In genomic region chr3:25592510-25592968, GRCh38 we compare ENCODE assay signal across 8 cellular contexts.
DNase-seq lines count a peak whose midpoint lies in the region; ATAC-seq and TF ChIP-seq lines count a peak whose summit lies in the region.

No MANE protein-coding gene starts in this region.

- 10% methylated on average over 2 of the region's 3 CpGs for WGBS in mesenchymal stem cell

- peak overlapping the region in 6 of 11 experiments; percentile 19 to 70 (median 52); a peak in 11 of 22 replicates for H3K27ac ChIP-seq in BLaER1 treated with 17β-estradiol and CSF1 and Interleukin-3, amounts not matched to agents 10 nM and 100 nM
- H3K27ac ChIP-seq in breast epithelium (peak overlapping the region; percentile 28 to 30), mesenchymal stem cell (ENCODE audit: low read length, poor library complexity, severe bottlenecking) (peak overlapping the region; percentile 80)

- H3K4me1 ChIP-seq in BLaER1 treated with 17β-estradiol and CSF1 and Interleukin-3, amounts not matched to agents 10 nM and 100 nM: peaks cover 12 to 36% (median 25%) of the 10 kb centered on the region in 10 experiments; a peak in 19 of 20 replicates
- H3K4me1 ChIP-seq in breast epithelium (no peaks in the 10 kb centered on the region), mesenchymal stem cell (ENCODE audit: control insufficient read depth, insufficient read depth, low read depth, low read length) (peaks cover 8% of the 10 kb centered on the region)

- ATAC-seq in HG03460 (IDR thresholded peaks at IDR 0.05; ENCODE audit: unreplicated experiment): peak; percentile 42
- ATAC-seq in HG03175 (IDR thresholded peaks at IDR 0.05; ENCODE audit: unreplicated experiment): no peak
- no peak for ATAC-seq in GM21381 (IDR thresholded peaks at IDR 0.05; ENCODE audit: unreplicated experiment)

- H3K36me3 ChIP-seq in BLaER1 treated with 17β-estradiol and CSF1 and Interleukin-3, amounts not matched to agents 10 nM and 100 nM: peaks cover 15 to 26% (median 20%) of the 10 kb centered on the region in 11 experiments; a peak in 20 of 22 replicates
- H3K36me3 ChIP-seq in breast epithelium: no peaks in the 10 kb centered on the region
- H3K36me3 ChIP-seq in mesenchymal stem cell (ENCODE audit: control insufficient read depth in 1 of 2, insufficient read depth in 2 of 2, low read depth in 1 of 2, low read length in 2 of 2): peaks cover 0 to 21% of the 10 kb centered on the region in 2 experiments

- peak overlapping the region; percentile 39 for H2BK5ac ChIP-seq in mesenchymal stem cell (ENCODE audit: low read depth, low read length, poor library complexity, severe bottlenecking)

- peak overlapping the region; percentile 24 to 40 for H3K4ac ChIP-seq in mesenchymal stem cell (ENCODE audit: low read depth in 1 of 2, low read length in 2 of 2)

- H3K79me1 ChIP-seq in mesenchymal stem cell (replicated peaks; ENCODE audit: low read length, poor library complexity, severe bottlenecking): no peaks in the 10 kb centered on the region

- H3K4me3 ChIP-seq in BLaER1 treated with 17β-estradiol and CSF1 and Interleukin-3, amounts not matched to agents 10 nM and 100 nM: no peak overlapping the region
- H3K4me3 ChIP-seq in breast epithelium (no peak overlapping the region), mesenchymal stem cell (ENCODE audit: insufficient read depth in 1 of 2, low read depth in 1 of 2, low read length in 2 of 2) (no peak overlapping the region)

- peak overlapping the region; percentile 84 to 92 for H2BK12ac ChIP-seq in mesenchymal stem cell (ENCODE audit: low read length in 2 of 2)

- no peak overlapping the region for H3K23ac ChIP-seq in mesenchymal stem cell (ENCODE audit: low read length in 2 of 2)

- TF ChIP-seq POLR2A in breast epithelium (IDR thresholded peaks at IDR 0.05): no peak

- no peak for TF ChIP-seq CTCF in breast epithelium (IDR thresholded peaks at IDR 0.05)

- H2BK15ac ChIP-seq in mesenchymal stem cell (ENCODE audit: low read depth, poor library complexity, severe bottlenecking): no peak overlapping the region

- peak overlapping the region; percentile 75 to 88 for H3K18ac ChIP-seq in mesenchymal stem cell (ENCODE audit: low read depth in 1 of 2, low read length in 2 of 2)

- H2BK120ac ChIP-seq in mesenchymal stem cell (ENCODE audit: low read depth, low read length): peak overlapping the region; percentile 24

- DNase-seq in breast epithelium (ENCODE audit: low spot score in 2 of 2) (no peak), mesenchymal stem cell (peak; percentile 86), NCI-H1436 treated with DMSO at 0.1 percent for 48 hours (lab: John Stamatoyannopoulos, UW) (no peak), pons (ENCODE audit: low spot score) (no peak)

- peaks cover 0 to 5% (median 0%) of the 10 kb centered on the region in 11 experiments; a peak in 2 of 22 replicates for H3K9me3 ChIP-seq in BLaER1 treated with 17β-estradiol and CSF1 and Interleukin-3, amounts not matched to agents 10 nM and 100 nM (replicated peaks in 1 of 11)
- H3K9me3 ChIP-seq in breast epithelium (no peaks in the 10 kb centered on the region), mesenchymal stem cell (ENCODE audit: control insufficient read depth, low read length) (no peaks in the 10 kb centered on the region)

- H4K91ac ChIP-seq in mesenchymal stem cell (ENCODE audit: low read length): no peak overlapping the region

- no peak overlapping the region for H2AK5ac ChIP-seq in mesenchymal stem cell (ENCODE audit: low read length, severe bottlenecking)

- H3K4me2 ChIP-seq in BLaER1 treated with 17β-estradiol and CSF1 and Interleukin-3, amounts not matched to agents 10 nM and 100 nM: no peak overlapping the region
- no peak overlapping the region for H3K4me2 ChIP-seq in mesenchymal stem cell (ENCODE audit: low read length, poor library complexity, severe bottlenecking)

- peak overlapping the region; percentile 19 for H4K8ac ChIP-seq in mesenchymal stem cell (ENCODE audit: low read length)

- H3K9ac ChIP-seq in BLaER1 treated with 17β-estradiol and CSF1 and Interleukin-3, amounts not matched to agents 10 nM and 100 nM: peak overlapping the region in 2 of 11 experiments; percentile 9 to 48; a peak in 2 of 22 replicates
- peak overlapping the region; percentile 58 for H3K9ac ChIP-seq in mesenchymal stem cell (ENCODE audit: low read length)

- intact Hi-C loops in breast epithelium (cut with DNase I; ENCODE audit: low total_unique reads): no loop called here

- no peak overlapping the region for H3K14ac ChIP-seq in mesenchymal stem cell (ENCODE audit: low read length in 2 of 2)

- peaks cover 0 to 40% (median 0%) of the 10 kb centered on the region in 11 experiments; a peak in 4 of 22 replicates for H4K20me1 ChIP-seq in BLaER1 treated with 17β-estradiol and CSF1 and Interleukin-3, amounts not matched to agents 10 nM and 100 nM

- H2AFZ ChIP-seq in mesenchymal stem cell (ENCODE audit: low read depth, low read length): no peak overlapping the region

- no peaks in the 10 kb centered on the region for H3K27me3 ChIP-seq in BLaER1 treated with 17β-estradiol and CSF1 and Interleukin-3, amounts not matched to agents 10 nM and 100 nM
- H3K27me3 ChIP-seq in breast epithelium: no peaks in the 10 kb centered on the region
- H3K27me3 ChIP-seq in mesenchymal stem cell (ENCODE audit: control insufficient read depth in 1 of 2, insufficient read depth in 1 of 2, low read length in 2 of 2): no peaks in the 10 kb centered on the region

Comparison
In these comparisons a context has a peak if more than half of its experiments do, and no peak if none do; other contexts are left out.
1. H3K27ac ChIP-seq: peak in every context shown above with its lines; median percentile 80 in mesenchymal stem cell; 52 in BLaER1 treated with 17β-estradiol and CSF1 and Interleukin-3, amounts not matched to agents 10 nM and 100 nM; 29 in breast epithelium.